In the genomic region with DNA sequence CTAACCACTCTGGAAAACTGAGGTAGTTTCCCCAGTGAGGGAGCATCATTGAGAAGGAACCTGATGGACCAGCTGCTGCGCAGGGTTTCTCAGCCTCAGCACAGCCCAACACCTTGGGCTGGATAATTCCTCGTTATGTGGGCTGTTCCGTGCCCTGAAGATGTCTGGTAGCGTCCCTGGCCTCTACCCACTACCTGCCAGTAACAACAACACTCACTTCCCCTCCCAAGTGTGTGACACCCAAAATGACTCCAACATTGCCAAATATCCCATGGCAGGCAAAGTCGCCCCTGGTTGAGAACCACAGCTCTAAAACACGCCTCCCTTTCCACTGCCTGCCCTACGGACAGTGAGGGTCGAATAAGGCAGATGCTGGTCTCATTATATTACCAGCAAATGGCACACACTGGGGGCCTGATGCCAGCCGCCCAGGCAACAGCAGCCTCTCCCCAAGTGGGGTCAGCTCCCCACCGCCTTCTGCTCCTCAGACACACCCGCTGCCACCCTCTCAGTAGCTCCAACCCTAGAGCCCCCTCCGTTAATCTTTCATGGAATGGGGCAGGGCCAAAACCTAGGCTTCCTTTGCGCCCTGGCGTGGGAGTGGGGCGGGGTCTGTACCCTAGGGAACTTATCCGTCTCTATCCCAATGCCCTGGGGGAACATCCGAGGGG, we compare ENCODE assay signal across 1 cellular context.
TF ChIP-seq lines count a peak whose summit lies in the region.

No MANE protein-coding gene starts in this region.

TF ChIP-seq in GM23338, 12 proteins besides CTCF, POLR2A, EP300 and RAD21 (continued from another document):
- TF ChIP-seq ZNF114 (CRISPR knock-in tag; IDR thresholded peaks at IDR 0.05) (no peak), JUNB (IDR thresholded peaks at IDR 0.05; ENCODE audit: unreplicated experiment) (no peak), NANOG (IDR thresholded peaks at IDR 0.05; ENCODE audit: borderline replicate concordance) (no peak), CREB1 (CRISPR knock-in tag; IDR thresholded peaks at IDR 0.05; ENCODE audit: low read depth) (no peak), ZNF331 (CRISPR knock-in tag; IDR thresholded peaks at IDR 0.05; ENCODE audit: low read depth) (no peak), EZH2phosphoT487 (IDR thresholded peaks at IDR 0.05; ENCODE audit: unreplicated experiment) (no peak), POLR2AphosphoS5 (IDR thresholded peaks at IDR 0.05; ENCODE audit: low read depth) (no peak), STAT1 (IDR thresholded peaks at IDR 0.05; ENCODE audit: unreplicated experiment) (no peak)
- TF ChIP-seq, protein P1, sequence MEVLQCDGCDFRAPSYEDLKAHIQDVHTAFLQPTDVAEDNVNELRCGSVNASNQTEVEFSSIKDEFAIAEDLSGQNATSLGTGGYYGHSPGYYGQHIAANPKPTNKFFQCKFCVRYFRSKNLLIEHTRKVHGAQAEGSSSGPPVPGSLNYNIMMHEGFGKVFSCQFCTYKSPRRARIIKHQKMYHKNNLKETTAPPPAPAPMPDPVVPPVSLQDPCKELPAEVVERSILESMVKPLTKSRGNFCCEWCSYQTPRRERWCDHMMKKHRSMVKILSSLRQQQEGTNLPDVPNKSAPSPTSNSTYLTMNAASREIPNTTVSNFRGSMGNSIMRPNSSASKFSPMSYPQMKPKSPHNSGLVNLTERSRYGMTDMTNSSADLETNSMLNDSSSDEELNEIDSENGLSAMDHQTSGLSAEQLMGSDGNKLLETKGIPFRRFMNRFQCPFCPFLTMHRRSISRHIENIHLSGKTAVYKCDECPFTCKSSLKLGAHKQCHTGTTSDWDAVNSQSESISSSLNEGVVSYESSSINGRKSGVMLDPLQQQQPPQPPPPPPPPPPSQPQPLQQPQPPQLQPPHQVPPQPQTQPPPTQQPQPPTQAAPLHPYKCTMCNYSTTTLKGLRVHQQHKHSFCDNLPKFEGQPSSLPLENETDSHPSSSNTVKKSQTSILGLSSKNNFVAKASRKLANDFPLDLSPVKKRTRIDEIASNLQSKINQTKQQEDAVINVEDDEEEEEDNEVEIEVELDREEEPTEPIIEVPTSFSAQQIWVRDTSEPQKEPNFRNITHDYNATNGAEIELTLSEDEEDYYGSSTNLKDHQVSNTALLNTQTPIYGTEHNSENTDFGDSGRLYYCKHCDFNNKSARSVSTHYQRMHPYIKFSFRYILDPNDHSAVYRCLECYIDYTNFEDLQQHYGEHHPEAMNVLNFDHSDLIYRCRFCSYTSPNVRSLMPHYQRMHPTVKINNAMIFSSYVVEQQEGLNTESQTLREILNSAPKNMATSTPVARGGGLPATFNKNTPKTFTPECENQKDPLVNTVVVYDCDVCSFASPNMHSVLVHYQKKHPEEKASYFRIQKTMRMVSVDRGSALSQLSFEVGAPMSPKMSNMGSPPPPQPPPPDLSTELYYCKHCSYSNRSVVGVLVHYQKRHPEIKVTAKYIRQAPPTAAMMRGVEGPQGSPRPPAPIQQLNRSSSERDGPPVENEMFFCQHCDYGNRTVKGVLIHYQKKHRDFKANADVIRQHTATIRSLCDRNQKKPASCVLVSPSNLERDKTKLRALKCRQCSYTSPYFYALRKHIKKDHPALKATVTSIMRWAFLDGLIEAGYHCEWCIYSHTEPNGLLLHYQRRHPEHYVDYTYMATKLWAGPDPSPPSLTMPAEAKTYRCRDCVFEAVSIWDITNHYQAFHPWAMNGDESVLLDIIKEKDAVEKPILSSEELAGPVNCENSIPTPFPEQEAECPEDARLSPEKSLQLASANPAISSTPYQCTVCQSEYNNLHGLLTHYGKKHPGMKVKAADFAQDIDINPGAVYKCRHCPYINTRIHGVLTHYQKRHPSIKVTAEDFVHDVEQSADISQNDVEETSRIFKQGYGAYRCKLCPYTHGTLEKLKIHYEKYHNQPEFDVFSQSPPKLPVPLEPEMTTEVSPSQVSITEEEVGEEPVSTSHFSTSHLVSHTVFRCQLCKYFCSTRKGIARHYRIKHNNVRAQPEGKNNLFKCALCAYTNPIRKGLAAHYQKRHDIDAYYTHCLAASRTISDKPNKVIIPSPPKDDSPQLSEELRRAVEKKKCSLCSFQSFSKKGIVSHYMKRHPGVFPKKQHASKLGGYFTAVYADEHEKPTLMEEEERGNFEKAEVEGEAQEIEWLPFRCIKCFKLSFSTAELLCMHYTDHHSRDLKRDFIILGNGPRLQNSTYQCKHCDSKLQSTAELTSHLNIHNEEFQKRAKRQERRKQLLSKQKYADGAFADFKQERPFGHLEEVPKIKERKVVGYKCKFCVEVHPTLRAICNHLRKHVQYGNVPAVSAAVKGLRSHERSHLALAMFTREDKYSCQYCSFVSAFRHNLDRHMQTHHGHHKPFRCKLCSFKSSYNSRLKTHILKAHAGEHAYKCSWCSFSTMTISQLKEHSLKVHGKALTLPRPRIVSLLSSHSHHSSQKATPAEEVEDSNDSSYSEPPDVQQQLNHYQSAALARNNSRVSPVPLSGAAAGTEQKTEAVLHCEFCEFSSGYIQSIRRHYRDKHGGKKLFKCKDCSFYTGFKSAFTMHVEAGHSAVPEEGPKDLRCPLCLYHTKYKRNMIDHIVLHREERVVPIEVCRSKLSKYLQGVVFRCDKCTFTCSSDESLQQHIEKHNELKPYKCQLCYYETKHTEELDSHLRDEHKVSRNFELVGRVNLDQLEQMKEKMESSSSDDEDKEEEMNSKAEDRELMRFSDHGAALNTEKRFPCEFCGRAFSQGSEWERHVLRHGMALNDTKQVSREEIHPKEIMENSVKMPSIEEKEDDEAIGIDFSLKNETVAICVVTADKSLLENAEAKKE (CRISPR knock-in tag; IDR thresholded peaks at IDR 0.05) = no peak
- TF ChIP-seq, protein P2, sequence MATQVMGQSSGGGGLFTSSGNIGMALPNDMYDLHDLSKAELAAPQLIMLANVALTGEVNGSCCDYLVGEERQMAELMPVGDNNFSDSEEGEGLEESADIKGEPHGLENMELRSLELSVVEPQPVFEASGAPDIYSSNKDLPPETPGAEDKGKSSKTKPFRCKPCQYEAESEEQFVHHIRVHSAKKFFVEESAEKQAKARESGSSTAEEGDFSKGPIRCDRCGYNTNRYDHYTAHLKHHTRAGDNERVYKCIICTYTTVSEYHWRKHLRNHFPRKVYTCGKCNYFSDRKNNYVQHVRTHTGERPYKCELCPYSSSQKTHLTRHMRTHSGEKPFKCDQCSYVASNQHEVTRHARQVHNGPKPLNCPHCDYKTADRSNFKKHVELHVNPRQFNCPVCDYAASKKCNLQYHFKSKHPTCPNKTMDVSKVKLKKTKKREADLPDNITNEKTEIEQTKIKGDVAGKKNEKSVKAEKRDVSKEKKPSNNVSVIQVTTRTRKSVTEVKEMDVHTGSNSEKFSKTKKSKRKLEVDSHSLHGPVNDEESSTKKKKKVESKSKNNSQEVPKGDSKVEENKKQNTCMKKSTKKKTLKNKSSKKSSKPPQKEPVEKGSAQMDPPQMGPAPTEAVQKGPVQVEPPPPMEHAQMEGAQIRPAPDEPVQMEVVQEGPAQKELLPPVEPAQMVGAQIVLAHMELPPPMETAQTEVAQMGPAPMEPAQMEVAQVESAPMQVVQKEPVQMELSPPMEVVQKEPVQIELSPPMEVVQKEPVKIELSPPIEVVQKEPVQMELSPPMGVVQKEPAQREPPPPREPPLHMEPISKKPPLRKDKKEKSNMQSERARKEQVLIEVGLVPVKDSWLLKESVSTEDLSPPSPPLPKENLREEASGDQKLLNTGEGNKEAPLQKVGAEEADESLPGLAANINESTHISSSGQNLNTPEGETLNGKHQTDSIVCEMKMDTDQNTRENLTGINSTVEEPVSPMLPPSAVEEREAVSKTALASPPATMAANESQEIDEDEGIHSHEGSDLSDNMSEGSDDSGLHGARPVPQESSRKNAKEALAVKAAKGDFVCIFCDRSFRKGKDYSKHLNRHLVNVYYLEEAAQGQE (IDR thresholded peaks at IDR 0.05; ENCODE audit: unreplicated experiment) = no peak
